8 cellular contexts compared by ENCODE assay signal in the genomic region with DNA sequence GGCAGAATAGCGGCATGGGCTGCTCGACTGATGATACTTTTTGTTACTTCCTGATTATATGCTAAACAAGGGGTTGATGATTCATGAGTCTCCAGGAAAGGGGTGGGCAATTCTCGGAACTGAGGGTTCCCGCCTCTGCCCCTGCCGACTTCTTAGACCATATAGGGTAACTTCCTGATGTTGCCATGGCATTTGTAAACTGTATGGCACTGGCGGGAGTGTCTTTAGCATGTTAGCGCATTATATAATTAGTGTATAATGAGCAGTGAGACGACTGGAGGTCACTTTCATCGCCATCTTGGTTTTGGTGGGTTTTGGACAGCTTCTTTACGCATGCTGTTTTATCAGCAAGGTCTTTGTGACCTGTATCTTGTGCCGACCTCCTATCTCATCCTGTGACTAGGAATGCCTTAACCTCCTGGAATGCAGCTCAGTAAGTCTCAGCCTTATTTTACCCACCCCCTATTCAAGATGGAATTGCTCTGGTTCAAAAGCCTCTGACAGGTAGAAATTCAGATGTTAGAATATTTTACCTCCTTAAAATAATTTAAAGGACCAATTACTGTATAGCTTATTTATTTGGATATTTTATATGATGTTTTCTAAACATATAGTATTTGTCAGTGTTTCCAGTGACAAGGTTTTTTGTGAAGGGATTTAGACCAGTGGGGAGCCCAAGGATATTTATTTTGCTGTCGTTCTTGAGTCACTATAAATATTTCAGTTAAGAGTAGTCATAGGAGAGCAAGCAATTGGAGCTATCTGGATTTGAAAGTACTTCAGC.
DNase-seq lines count a peak whose midpoint lies in the region; ATAC-seq and TF ChIP-seq lines count a peak whose summit lies in the region.

No MANE protein-coding gene starts in this region.

- ATAC-seq in thoracic aorta (ENCODE audit: insufficient number of reproducible peaks, low FRiP score, low read depth): no peak
- ATAC-seq in GM21526 (IDR thresholded peaks at IDR 0.05; ENCODE audit: low FRiP score, unreplicated experiment): no peak

- H3K4me1 ChIP-seq in thoracic aorta (ENCODE audit: control insufficient read depth in 1 of 2, low read depth in 2 of 2): no peaks in the 10 kb centered on the region

- DNase-seq in activated gamma-delta T cell treated with anti-CD3 and anti-CD28 coated beads, Interleukin-2, amount 50 U/mL, for 16 hours (ENCODE audit: low read depth): peak; percentile 7
- DNase-seq in activated gamma-delta T cell treated with Interleukin-2 at 50 U/mL for 16 hours (no peak), fibroblast of villous mesenchyme (ENCODE audit: low read depth) (peak; percentile 80), thoracic aorta (ENCODE audit: low spot score) (no peak), H7 (no peak), NCI-H345 (lab: John Stamatoyannopoulos, UW) (no peak)

- H3K4me3 ChIP-seq in WI38 (ENCODE audit: low read depth, low read length) (peak overlapping the region; percentile 49), fibroblast of villous mesenchyme (ENCODE audit: low read depth, low read length) (peak overlapping the region; percentile 17), thoracic aorta (peak overlapping the region; percentile 16), H7 (ENCODE audit: insufficient read depth, low read depth, low read length) (no peak overlapping the region)

- no peak for TF ChIP-seq CTCF in WI38 (IDR thresholded peaks at IDR 0.05; ENCODE audit: low read depth, low read length)
- no peak for TF ChIP-seq CTCF in fibroblast of villous mesenchyme (IDR thresholded peaks at IDR 0.05; ENCODE audit: insufficient read depth, low read depth, low read length)
- no peak for TF ChIP-seq CTCF in thoracic aorta (IDR thresholded peaks at IDR 0.05)

- H3K27me3 ChIP-seq in thoracic aorta (replicated peaks; ENCODE audit: insufficient read depth) (no peaks in the 10 kb centered on the region), H7 (ENCODE audit: control insufficient read depth, insufficient read depth, low read length) (no peaks in the 10 kb centered on the region)

- H3K27ac ChIP-seq in thoracic aorta: peak overlapping the region in 1 of 2 donors; percentile 55

- H3K9me3 ChIP-seq in thoracic aorta: no peaks in the 10 kb centered on the region

- H3K36me3 ChIP-seq in thoracic aorta: no peaks in the 10 kb centered on the region
- no peaks in the 10 kb centered on the region for H3K36me3 ChIP-seq in H7 (replicated peaks; ENCODE audit: control insufficient read depth, insufficient read depth, low read length)

Comparison
In these comparisons a context has a peak if more than half of its experiments do, and no peak if none do; other contexts are left out.
1. DNase-seq: peak in activated gamma-delta T cell treated with anti-CD3 and anti-CD28 coated beads, Interleukin-2, amount 50 U/mL, for 16 hours (single experiment) and fibroblast of villous mesenchyme (single experiment); none in activated gamma-delta T cell treated with Interleukin-2 at 50 U/mL for 16 hours (single experiment), thoracic aorta (single experiment), H7 (single experiment) and NCI-H345 (single experiment).